Comparison of ENCODE assay signal across 24 cellular contexts in genomic region chr11:83956119-83956697, GRCh38.
"Had no signal": no experiment of that assay in that cellular context is flagged by ENCODE, and none has a peak within 500 bp of the region (broad histone marks: within the 10 kb centered on the region; RNA-seq: fewer than 3 reads in every experiment).

No MANE protein-coding gene starts in this region.

- H3K9me3 ChIP-seq: esophagus squamous epithelium, neutrophil, right lobe of liver had no signal

- H3K4me1 ChIP-seq: esophagus squamous epithelium had no signal

- H3K4me3 ChIP-seq: esophagus squamous epithelium, right lobe of liver, skin epidermis had no signal

- DNase-seq: activated CD4-positive, alpha-beta T cell treated with anti-CD3 and anti-CD28 coated beads for 36 hours; activated CD4-positive, CD25-positive, alpha-beta regulatory T cell; activated CD8-positive, alpha-beta memory T cell treated with anti-CD3 and anti-CD28 coated beads, Interleukin-2, amount 10 ng/mL, durations not matched to agents 7 days and 5 days; activated CD8-positive, alpha-beta T cell treated with anti-CD3 and anti-CD28 coated beads, Interleukin-2, amount 10 ng/mL, durations not matched to agents 7 days and 5 days; activated naive CD4-positive, alpha-beta T cell; activated T-cell treated with anti-CD3 and anti-CD28 coated beads, Interleukin-2, amount 50 U/mL, for 72 hours; dermis blood vessel endothelial cell; effector CD4-positive, alpha-beta T cell; esophagus squamous epithelium; foreskin melanocyte; left ventricle myocardium superior; mammary epithelial cell; naive B cell; nephron progenitor cell; right lobe of liver; stimulated activated CD4-positive, alpha-beta T cell treated with anti-CD3 and anti-CD28 coated beads, Interleukin-4, amount 100 ng/mL, for 24 hours; stimulated activated naive B cell treated with anti-CD40 and anti-IgM and Interleukin-4, amounts not matched to agents 10 μg/mL and 1 μg/mL and 100 μg/mL, for 72 hours; SW 1271; T-helper 17 cell; T1000 had no signal

- ATAC-seq: activated CD4-positive, alpha-beta T cell treated with anti-CD3 and anti-CD28 coated beads for 36 hours; activated CD8-positive, alpha-beta memory T cell treated with anti-CD3 and anti-CD28 coated beads, Interleukin-2, amount 10 ng/mL, durations not matched to agents 7 days and 5 days; activated CD8-positive, alpha-beta T cell treated with anti-CD3 and anti-CD28 coated beads, Interleukin-2, amount 10 ng/mL, durations not matched to agents 7 days and 5 days; activated naive CD4-positive, alpha-beta T cell treated with anti-CD3 and anti-CD28 coated beads, Interleukin-2, amount 50 U/mL, for 72 hours; activated T-cell treated with anti-CD3 and anti-CD28 coated beads, Interleukin-2, amount 50 U/mL, for 72 hours; left ventricle myocardium superior; stimulated activated naive B cell treated with anti-CD40 and anti-IgM and Interleukin-4, amounts not matched to agents 10 μg/mL and 1 μg/mL and 100 μg/mL, for 72 hours; T-helper 17 cell had no signal

- H3K27me3 ChIP-seq: esophagus squamous epithelium, neutrophil, right lobe of liver had no signal

- H3K27ac ChIP-seq: epithelial cell of prostate, esophagus squamous epithelium, neutrophil, right lobe of liver, skin epidermis had no signal

- H3K36me3 ChIP-seq: esophagus squamous epithelium, neutrophil, right lobe of liver had no signal
